13 cellular contexts compared by ENCODE assay signal in genomic region chr9:136045595-136046554, GRCh38. TPM values are rescaled to one million over a fixed set of nuclear protein-coding genes. Genes with fewer than 3 reads are reported as not detected.
DNase-seq lines count a peak whose midpoint lies in the region; ATAC-seq lines count a peak whose summit lies in the region.
"Had no signal": no experiment of that assay in that cellular context is flagged by ENCODE, and none has a peak within 500 bp of the region (broad histone marks: within the 10 kb centered on the region; RNA-seq: fewer than 3 reads in every experiment).

No MANE protein-coding gene starts in this region.

- peak; percentile 18 for DNase-seq in GM03348 (ENCODE audit: low spot score)
- peak; percentile 33 for DNase-seq in SIG-M5 (lab: John Stamatoyannopoulos, UW)
- DNase-seq in Right ventricle myocardium superior = peak; percentile 75
- no peak for DNase-seq in DMS 273 treated with DMSO at 0.1 percent for 48 hours (lab: John Stamatoyannopoulos, UW)
- no peak for DNase-seq in stimulated activated CD4-positive, alpha-beta T cell treated with anti-CD3 and anti-CD28 coated beads, Interleukin-15, amount 100 ng/mL, for 24 hours
- no peak for DNase-seq in NCI-H510A (lab: John Stamatoyannopoulos, UW)
- DNase-seq: activated CD8-positive, alpha-beta T cell treated with anti-CD3 and anti-CD28 coated beads for 36 hours; CD8-positive, alpha-beta memory T cell; dermis blood vessel endothelial cell; NCI-H1092 treated with DMSO at 0.1 percent for 48 hours; NCI-H774 had no signal

- H3K9ac ChIP-seq in skeletal muscle satellite cell (ENCODE audit: low read depth, low read length) = peak overlapping the region; percentile 3

- H3K4me2 ChIP-seq in skeletal muscle satellite cell (ENCODE audit: low read length) = peak overlapping the region; percentile 68

- H3K36me3 ChIP-seq in skeletal muscle satellite cell (ENCODE audit: insufficient read depth, low read length) = peaks cover 37% of the 10 kb centered on the region

- H3K4me3 ChIP-seq in skeletal muscle satellite cell (ENCODE audit: low read length) = peak overlapping the region; percentile 34

- H3K27me3 ChIP-seq in skeletal muscle satellite cell (ENCODE audit: control insufficient read depth, insufficient read depth, low read length) = no peaks in the 10 kb centered on the region

- no peaks in the 10 kb centered on the region for H3K9me3 ChIP-seq in skeletal muscle satellite cell (replicated peaks; ENCODE audit: low read length)

- ATAC-seq in Right ventricle myocardium superior (ENCODE audit: poor library complexity) (peak; percentile 40), HG03039 (IDR thresholded peaks at IDR 0.05; ENCODE audit: unreplicated experiment) (no peak)
- ATAC-seq: activated CD8-positive, alpha-beta T cell treated with anti-CD3 and anti-CD28 coated beads for 36 hours had no signal

- intact Hi-C loops in Right ventricle myocardium superior (cut with DNase I) = no loop called here

- peaks cover 26% of the 10 kb centered on the region for H3K4me1 ChIP-seq in skeletal muscle satellite cell (ENCODE audit: control insufficient read depth, insufficient read depth, low read length)

RNA-seq across cellular contexts. Expression of gene NACC2, which starts 49.2 kb away (rescaled TPM):
- total RNA-seq in Right ventricle myocardium superior = 30.8 TPM
- 19.9 and 20.0 TPM in 2 replicates for total RNA-seq in skeletal muscle satellite cell (2012; rRNA removed)

Comparison
In these comparisons a context has a peak if more than half of its experiments do, and no peak if none do; other contexts are left out.
1. DNase-seq: peak in GM03348 (single experiment), SIG-M5 (single experiment) and Right ventricle myocardium superior (single experiment); none in DMS 273 treated with DMSO at 0.1 percent for 48 hours (single experiment), stimulated activated CD4-positive, alpha-beta T cell treated with anti-CD3 and anti-CD28 coated beads, Interleukin-15, amount 100 ng/mL, for 24 hours (single experiment) and NCI-H510A (single experiment).